38 cellular contexts compared by ENCODE assay signal in genomic region chr18:7363338-7363737, GRCh38.
"Had no signal": no experiment of that assay in that cellular context is flagged by ENCODE, and none has a peak within 500 bp of the region (broad histone marks: within the 10 kb centered on the region; RNA-seq: fewer than 3 reads in every experiment).

No MANE protein-coding gene starts in this region.

- H3K4me1 Mint-ChIP-seq: activated CD4-positive, alpha-beta memory T cell treated with anti-CD3 and anti-CD28 coated beads, Interleukin-2, amount 10 ng/mL, durations not matched to agents 7 days and 5 days; activated CD4-positive, alpha-beta T cell treated with anti-CD3 and anti-CD28 coated beads, Interleukin-2, amount 10 ng/mL, durations not matched to agents 7 days and 5 days; activated CD8-positive, alpha-beta memory T cell treated with anti-CD3 and anti-CD28 coated beads, Interleukin-2, amount 10 ng/mL, durations not matched to agents 7 days and 5 days; activated naive CD4-positive, alpha-beta T cell treated with anti-CD3 and anti-CD28 coated beads, Interleukin-2, amount 10 ng/mL, durations not matched to agents 7 days and 5 days; activated naive CD4-positive, alpha-beta T cell treated with anti-CD3 and anti-CD28 coated beads, Interleukin-2, amount 50 U/mL, for 24 hours; activated naive CD8-positive, alpha-beta T cell treated with anti-CD3 and anti-CD28 coated beads, Interleukin-2, amount 10 ng/mL, durations not matched to agents 7 days and 5 days; activated naive CD8-positive, alpha-beta T cell treated with anti-CD3 and anti-CD28 coated beads, Interleukin-2, amount 50 U/mL, for 24 hours; central memory CD8-positive, alpha-beta T cell had no signal

- FAIRE-seq: bronchial epithelial cell, TTC549 had no signal

- H3K36me3 ChIP-seq: ascending aorta, cardiac muscle cell had no signal

- H3K4me3 Mint-ChIP-seq: activated CD4-positive, alpha-beta memory T cell treated with anti-CD3 and anti-CD28 coated beads, Interleukin-2, amount 10 ng/mL, durations not matched to agents 7 days and 5 days; activated CD4-positive, alpha-beta T cell treated with anti-CD3 and anti-CD28 coated beads for 36 hours; activated CD4-positive, alpha-beta T cell treated with anti-CD3 and anti-CD28 coated beads, Interleukin-2, amount 10 ng/mL, durations not matched to agents 7 days and 5 days; activated CD8-positive, alpha-beta memory T cell treated with anti-CD3 and anti-CD28 coated beads, Interleukin-2, amount 10 ng/mL, durations not matched to agents 7 days and 5 days; activated CD8-positive, alpha-beta T cell treated with anti-CD3 and anti-CD28 coated beads, Interleukin-2, amount 10 ng/mL, durations not matched to agents 7 days and 5 days; activated naive CD4-positive, alpha-beta T cell treated with anti-CD3 and anti-CD28 coated beads, Interleukin-2, amount 10 ng/mL, durations not matched to agents 7 days and 5 days; activated naive CD4-positive, alpha-beta T cell treated with anti-CD3 and anti-CD28 coated beads, Interleukin-2, amount 50 U/mL, for 24 hours; activated naive CD8-positive, alpha-beta T cell; activated naive CD8-positive, alpha-beta T cell treated with anti-CD3 and anti-CD28 coated beads, Interleukin-2, amount 10 ng/mL, durations not matched to agents 7 days and 5 days; activated naive CD8-positive, alpha-beta T cell treated with anti-CD3 and anti-CD28 coated beads, Interleukin-2, amount 50 U/mL, for 24 hours; activated T-cell treated with anti-CD3 and anti-CD28 coated beads, Interleukin-2, amount 50 U/mL, for 24 hours; brain; central memory CD8-positive, alpha-beta T cell; T-helper 1 cell treated with Interleukin-12 subunit alpha and Interleukin-12 subunit beta and Interleukin-4 antibody, amounts not matched to agents 30 μg/mL and 1 μg/mL, for 36 hours; T-helper 2 cell treated with Interferon-gamma antibody and Interleukin-4, amounts not matched to agents 5 μg/mL and 100 μg/mL, for 36 hours had no signal

- H3K4me1 ChIP-seq: ascending aorta had no signal

- H3K9me3 Mint-ChIP-seq: activated naive CD4-positive, alpha-beta T cell treated with anti-CD3 and anti-CD28 coated beads, Interleukin-2, amount 50 U/mL, for 24 hours had no signal

- H3K36me3 Mint-ChIP-seq: activated CD8-positive, alpha-beta memory T cell treated with anti-CD3 and anti-CD28 coated beads, Interleukin-2, amount 10 ng/mL, durations not matched to agents 7 days and 5 days; activated naive CD4-positive, alpha-beta T cell treated with anti-CD3 and anti-CD28 coated beads, Interleukin-2, amount 10 ng/mL, durations not matched to agents 7 days and 5 days; activated naive CD4-positive, alpha-beta T cell treated with anti-CD3 and anti-CD28 coated beads, Interleukin-2, amount 50 U/mL, for 24 hours; activated naive CD8-positive, alpha-beta T cell; activated naive CD8-positive, alpha-beta T cell treated with anti-CD3 and anti-CD28 coated beads, Interleukin-2, amount 10 ng/mL, durations not matched to agents 7 days and 5 days; brain had no signal

- H3K27ac Mint-ChIP-seq: activated CD4-positive, alpha-beta memory T cell treated with anti-CD3 and anti-CD28 coated beads, Interleukin-2, amount 10 ng/mL, durations not matched to agents 7 days and 5 days; activated CD4-positive, alpha-beta T cell treated with anti-CD3 and anti-CD28 coated beads for 36 hours; activated CD4-positive, alpha-beta T cell treated with anti-CD3 and anti-CD28 coated beads, Interleukin-2, amount 10 ng/mL, durations not matched to agents 7 days and 5 days; activated CD8-positive, alpha-beta memory T cell treated with anti-CD3 and anti-CD28 coated beads, Interleukin-2, amount 10 ng/mL, durations not matched to agents 7 days and 5 days; activated CD8-positive, alpha-beta T cell treated with anti-CD3 and anti-CD28 coated beads, Interleukin-2, amount 10 ng/mL, durations not matched to agents 7 days and 5 days; activated naive CD4-positive, alpha-beta T cell treated with anti-CD3 and anti-CD28 coated beads, Interleukin-2, amount 10 ng/mL, durations not matched to agents 7 days and 5 days; activated naive CD4-positive, alpha-beta T cell treated with anti-CD3 and anti-CD28 coated beads, Interleukin-2, amount 50 U/mL, for 24 hours; activated naive CD8-positive, alpha-beta T cell; activated naive CD8-positive, alpha-beta T cell treated with anti-CD3 and anti-CD28 coated beads, Interleukin-2, amount 10 ng/mL, durations not matched to agents 7 days and 5 days; activated naive CD8-positive, alpha-beta T cell treated with anti-CD3 and anti-CD28 coated beads, Interleukin-2, amount 50 U/mL, for 24 hours; activated T-cell treated with anti-CD3 and anti-CD28 coated beads, Interleukin-2, amount 50 U/mL, for 24 hours; activated T-helper 2 cell treated with anti-CD3 and anti-CD28 coated beads, Interferon-gamma antibody, Interleukin-2, Interleukin-4, amounts not matched to agents 10 μg/mL and 5 μg/mL and 100 μg/mL, durations not matched to agents 14 hours and 24 hours and 36 hours; brain; T-helper 1 cell treated with Interleukin-12 subunit alpha and Interleukin-12 subunit beta and Interleukin-4 antibody, amounts not matched to agents 30 μg/mL and 1 μg/mL, for 36 hours; T-helper 2 cell treated with Interferon-gamma antibody and Interleukin-4, amounts not matched to agents 5 μg/mL and 100 μg/mL, for 36 hours had no signal

- DNase-seq: activated CD4-positive, alpha-beta memory T cell treated with anti-CD3 and anti-CD28 coated beads, Interleukin-2, amount 10 ng/mL, durations not matched to agents 7 days and 5 days; activated CD4-positive, alpha-beta T cell treated with anti-CD3 and anti-CD28 coated beads for 1 hour; activated CD4-positive, alpha-beta T cell treated with anti-CD3 and anti-CD28 coated beads for 36 hours; activated CD4-positive, alpha-beta T cell treated with anti-CD3 and anti-CD28 coated beads for 48 hours; activated CD4-positive, alpha-beta T cell treated with anti-CD3 and anti-CD28 coated beads, Interleukin-2, amount 10 ng/mL, durations not matched to agents 7 days and 5 days; activated CD4-positive, alpha-beta T cell treated with anti-CD3 and anti-CD28 coated beads, Interleukin-2, amount 50 U/mL, for 48 hours; activated CD4-positive, CD25-positive, alpha-beta regulatory T cell; activated CD8-positive, alpha-beta memory T cell treated with anti-CD3 and anti-CD28 coated beads for 24 hours; activated CD8-positive, alpha-beta memory T cell treated with anti-CD3 and anti-CD28 coated beads, Interleukin-2, amount 10 ng/mL, durations not matched to agents 7 days and 5 days; activated CD8-positive, alpha-beta memory T cell treated with anti-CD3 and anti-CD28 coated beads, Interleukin-2, amount 50 U/mL, for 48 hours; activated CD8-positive, alpha-beta T cell treated with anti-CD3 and anti-CD28 coated beads, Interleukin-2, amount 10 ng/mL, durations not matched to agents 7 days and 5 days; activated effector memory CD4-positive, alpha-beta T cell treated with Interleukin-2 at 50 U/mL for 16 hours; activated gamma-delta T cell; activated naive CD4-positive, alpha-beta T cell treated with anti-CD3 and anti-CD28 coated beads, Interleukin-2, amount 10 ng/mL, durations not matched to agents 7 days and 5 days; activated naive CD4-positive, alpha-beta T cell treated with Interleukin-2 at 50 U/mL for 16 hours; activated naive CD8-positive, alpha-beta T cell treated with anti-CD3 and anti-CD28 coated beads, Interleukin-2, amount 10 ng/mL, durations not matched to agents 7 days and 5 days; activated naive CD8-positive, alpha-beta T cell treated with anti-CD3 and anti-CD28 coated beads, Interleukin-2, amount 50 U/mL, for 24 hours; activated T-cell treated with anti-CD3 and anti-CD28 coated beads, Interleukin-2, amount 50 U/mL, for 24 hours; activated T-cell treated with anti-CD3 and anti-CD28 coated beads, Interleukin-2, amount 50 U/mL, for 48 hours; amygdala; anterior cingulate cortex; caudate nucleus; T-helper 1 cell; T-helper 2 cell; T-helper 9 cell had no signal

- H3K27me3 Mint-ChIP-seq: activated CD4-positive, alpha-beta memory T cell treated with anti-CD3 and anti-CD28 coated beads, Interleukin-2, amount 10 ng/mL, durations not matched to agents 7 days and 5 days; activated CD4-positive, alpha-beta T cell treated with anti-CD3 and anti-CD28 coated beads, Interleukin-2, amount 10 ng/mL, durations not matched to agents 7 days and 5 days; activated CD8-positive, alpha-beta memory T cell treated with anti-CD3 and anti-CD28 coated beads, Interleukin-2, amount 10 ng/mL, durations not matched to agents 7 days and 5 days; activated naive CD4-positive, alpha-beta T cell treated with anti-CD3 and anti-CD28 coated beads, Interleukin-2, amount 10 ng/mL, durations not matched to agents 7 days and 5 days; activated naive CD4-positive, alpha-beta T cell treated with anti-CD3 and anti-CD28 coated beads, Interleukin-2, amount 50 U/mL, for 24 hours; activated naive CD8-positive, alpha-beta T cell treated with anti-CD3 and anti-CD28 coated beads, Interleukin-2, amount 10 ng/mL, durations not matched to agents 7 days and 5 days; activated naive CD8-positive, alpha-beta T cell treated with anti-CD3 and anti-CD28 coated beads, Interleukin-2, amount 50 U/mL, for 24 hours; activated T-cell treated with anti-CD3 and anti-CD28 coated beads, Interleukin-2, amount 50 U/mL, for 24 hours; central memory CD8-positive, alpha-beta T cell had no signal

- H3K27me3 ChIP-seq: ascending aorta, cardiac muscle cell had no signal

- H3K9me3 ChIP-seq: ascending aorta had no signal

- H3K4me3 ChIP-seq: ascending aorta, cardiac muscle cell had no signal

- ATAC-seq: activated CD4-positive, alpha-beta T cell treated with anti-CD3 and anti-CD28 coated beads for 36 hours; activated CD4-positive, CD25-positive, alpha-beta regulatory T cell treated with anti-CD3 and anti-CD28 coated beads, Interleukin-2, amount 50 U/mL, for 24 hours; activated CD8-positive, alpha-beta memory T cell treated with anti-CD3 and anti-CD28 coated beads, Interleukin-2, amount 10 ng/mL, durations not matched to agents 7 days and 5 days; activated CD8-positive, alpha-beta T cell treated with anti-CD3 and anti-CD28 coated beads, Interleukin-2, amount 10 ng/mL, durations not matched to agents 7 days and 5 days; activated naive CD8-positive, alpha-beta T cell treated with anti-CD3 and anti-CD28 coated beads, Interleukin-2, amount 50 U/mL, for 24 hours had no signal

- H3K27ac ChIP-seq: ascending aorta, cardiac muscle cell, VCaP had no signal
